In genomic region chr15:66701422-66702034, GRCh38 we compare ENCODE assay signal across 8 cellular contexts. TPM values are rescaled to one million over a fixed set of nuclear protein-coding genes. Genes with fewer than 3 reads are reported as not detected.
DNase-seq lines count a peak whose midpoint lies in the region; ATAC-seq and TF ChIP-seq lines count a peak whose summit lies in the region.

No MANE protein-coding gene starts in this region.

- H3K4me1 Mint-ChIP-seq in activated T-cell treated with anti-CD3 and anti-CD28 coated beads, Interleukin-2, amount 50 U/mL, for 4 hours (ENCODE audit: low read depth) = peaks cover 14% of the 10 kb centered on the region

- H3K36me3 Mint-ChIP-seq in activated T-cell treated with anti-CD3 and anti-CD28 coated beads, Interleukin-2, amount 50 U/mL, for 4 hours (ENCODE audit: insufficient read depth) = no peaks in the 10 kb centered on the region

- no peaks in the 10 kb centered on the region for H4K20me1 ChIP-seq in MM.1S (ENCODE audit: insufficient read depth, low read length)

- H3K27me3 ChIP-seq in MM.1S (replicated peaks; ENCODE audit: insufficient read depth, low read length) (peaks cover 34% of the 10 kb centered on the region), neuron (ENCODE audit: insufficient read depth, low read length) (no peaks in the 10 kb centered on the region)

- H3K9me3 Mint-ChIP-seq in activated T-cell treated with anti-CD3 and anti-CD28 coated beads, Interleukin-2, amount 50 U/mL, for 4 hours = no peaks in the 10 kb centered on the region

- H2AFZ ChIP-seq in MM.1S (ENCODE audit: low read length) (peak overlapping the region; percentile 85), neuron (ENCODE audit: low read depth, low read length) (peak overlapping the region; percentile 84)

- no peaks in the 10 kb centered on the region for H3K9me2 ChIP-seq in MM.1S (replicated peaks; ENCODE audit: insufficient read depth, low read length)

- peak overlapping the region; percentile 82 for H3K4me2 ChIP-seq in MM.1S (ENCODE audit: low read depth, low read length)

- H3K36me3 ChIP-seq in ES-I3 (ENCODE audit: insufficient read depth, low read length) (no peaks in the 10 kb centered on the region), MM.1S (replicated peaks; ENCODE audit: insufficient read depth, low read length) (no peaks in the 10 kb centered on the region), neuron (ENCODE audit: insufficient read depth, low read length) (no peaks in the 10 kb centered on the region)

- H3K9ac ChIP-seq in ES-I3 (ENCODE audit: low read depth, low read length) = peak overlapping the region; percentile 68
- peak overlapping the region; percentile 31; the same call in 1 of the 2 replicates for H3K9ac ChIP-seq in MM.1S (ENCODE audit: low read length)

- peak overlapping the region; percentile 1; the same call in 1 of the 2 replicates for H3K27ac ChIP-seq in MM.1S (ENCODE audit: low read length)

- peak; percentile 28 for ATAC-seq in GM21825 (IDR thresholded peaks at IDR 0.05; ENCODE audit: unreplicated experiment)
- peak; percentile 48 to 51 for ATAC-seq in activated T-cell treated with anti-CD3 and anti-CD28 coated beads, Interleukin-2, amount 50 U/mL, for 4 hours

- TF ChIP-seq CTCF in MM.1S (IDR thresholded peaks at IDR 0.05; ENCODE audit: low read length) (no peak), fibroblast of pulmonary artery (IDR thresholded peaks at IDR 0.05; ENCODE audit: low read length, missing control alignments) (no peak)

- H3K79me2 ChIP-seq in MM.1S (ENCODE audit: low read length) = no peaks in the 10 kb centered on the region

- DNase-seq in MM.1S = peak; percentile 45
- no peak for DNase-seq in activated T-cell treated with anti-CD3 and anti-CD28 coated beads, Interleukin-2, amount 50 U/mL, for 4 hours
- no peak for DNase-seq in fibroblast of pulmonary artery (ENCODE audit: low read depth)
- DNase-seq in NCI-H1436 treated with DMSO at 0.1 percent for 48 hours (lab: John Stamatoyannopoulos, UW) = no peak
- DNase-seq in NCI-H774 (lab: John Stamatoyannopoulos, UW) = no peak

- H3K4me3 ChIP-seq in MM.1S (ENCODE audit: low read length) (peak overlapping the region; percentile 73), fibroblast of pulmonary artery (replicated peaks; ENCODE audit: low read depth, low read length) (peak overlapping the region; percentile 90), neuron (ENCODE audit: low read length) (peak overlapping the region; percentile 65)

- H3K4me3 Mint-ChIP-seq in activated T-cell treated with anti-CD3 and anti-CD28 coated beads, Interleukin-2, amount 50 U/mL, for 4 hours = peak overlapping the region; percentile 80

- no peaks in the 10 kb centered on the region for H3K9me3 ChIP-seq in ES-I3 (ENCODE audit: control insufficient read depth, insufficient read depth, low read length)
- H3K9me3 ChIP-seq in MM.1S (replicated peaks; ENCODE audit: insufficient read depth, low read length) = no peaks in the 10 kb centered on the region
- H3K9me3 ChIP-seq in neuron (ENCODE audit: low read length) = no peaks in the 10 kb centered on the region

- peaks cover 12% of the 10 kb centered on the region; the same call in 1 of the 2 replicates for H3F3A ChIP-seq in MM.1S (ENCODE audit: insufficient read depth, low read length)

- H3K4me1 ChIP-seq in ES-I3 (ENCODE audit: insufficient read depth, low read length) (peaks cover 21% of the 10 kb centered on the region), MM.1S (ENCODE audit: low read length) (peaks cover 4% of the 10 kb centered on the region; the same call in 1 of the 2 replicates), neuron (ENCODE audit: insufficient read depth, low read length) (peaks cover 37% of the 10 kb centered on the region)

- peaks cover 23% of the 10 kb centered on the region for H3K27me3 Mint-ChIP-seq in activated T-cell treated with anti-CD3 and anti-CD28 coated beads, Interleukin-2, amount 50 U/mL, for 4 hours (ENCODE audit: low read depth)

RNA-seq across cellular contexts. Expression of gene SMAD6, which starts 0.5 kb away (rescaled TPM):
- total RNA-seq in activated T-cell treated with anti-CD3 and anti-CD28 coated beads, Interleukin-2, amount 50 U/mL, for 4 hours = under 1 TPM; 0.05 to 0.25 (median 0.08) TPM
